In the genomic region with DNA sequence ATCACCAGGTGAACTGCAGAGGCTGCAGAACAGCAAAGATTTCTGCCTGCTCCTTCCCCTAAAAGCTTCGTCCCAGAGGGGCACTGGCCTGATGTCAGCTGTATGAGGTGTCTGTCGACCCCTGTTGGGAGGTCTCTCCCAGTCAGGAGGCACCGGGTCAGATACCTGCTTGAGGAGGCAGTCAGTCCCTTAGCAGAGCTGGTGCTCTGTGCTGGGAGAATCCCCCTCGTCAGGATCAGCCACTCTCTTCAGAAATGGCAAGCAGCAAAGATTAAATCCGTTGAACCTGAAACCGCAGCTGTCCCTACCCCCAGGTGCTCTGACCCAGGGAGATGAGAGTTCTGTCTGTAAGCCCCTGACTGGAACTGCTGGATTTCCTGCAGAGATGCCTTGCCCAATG, we compare ENCODE assay signal across 2 cellular contexts.
TF ChIP-seq lines count a peak whose summit lies in the region.

No MANE protein-coding gene starts in this region.

TF ChIP-seq in GM23338, 12 proteins besides CTCF, POLR2A, EP300 and RAD21 (continued from another document):
- TF ChIP-seq STAT1 (IDR thresholded peaks at IDR 0.05; ENCODE audit: unreplicated experiment) (no peak), EZH2 (IDR thresholded peaks at IDR 0.05; ENCODE audit: low read depth, unreplicated experiment) (no peak)

TF ChIP-seq in H1, 55 proteins besides CTCF, POLR2A, EP300 and RAD21 (continued from another document):
- TF ChIP-seq SRF (IDR thresholded peaks at IDR 0.05; ENCODE audit: low read depth, low read length) (no peak), YY1 (IDR thresholded peaks at IDR 0.05; ENCODE audit: low read depth, low read length) (no peak), EZH2 (IDR thresholded peaks at IDR 0.05; ENCODE audit: low read depth, low read length, severe bottlenecking) (no peak), TAF7 (optimal IDR thresholded peaks at IDR 0.05; ENCODE audit: borderline replicate concordance, low read depth, low read length) (no peak), SP1 (IDR thresholded peaks at IDR 0.05; ENCODE audit: low read depth, low read length) (no peak), CHD1 (IDR thresholded peaks at IDR 0.05; ENCODE audit: low read depth, low read length) (no peak), SP2 (IDR thresholded peaks at IDR 0.05; ENCODE audit: low read length) (no peak), NANOG (IDR thresholded peaks at IDR 0.05; ENCODE audit: insufficient read depth, low read depth, low read length, poor library complexity, severe bottlenecking) (no peak), KDM4A (IDR thresholded peaks at IDR 0.05; ENCODE audit: low read depth, low read length, severe bottlenecking) (no peak), BACH1 (IDR thresholded peaks at IDR 0.05; ENCODE audit: low read length) (no peak), RXRA (IDR thresholded peaks at IDR 0.05; ENCODE audit: insufficient read depth, low read depth, low read length) (no peak), POLR2AphosphoS5 (IDR thresholded peaks at IDR 0.05; ENCODE audit: low read depth, low read length) (no peak), JUND (IDR thresholded peaks at IDR 0.05; ENCODE audit: low read length) (no peak), PHF8 (conservative IDR thresholded peaks at IDR 0.05; ENCODE audit: low read depth, low read length) (no peak), RFX5 (IDR thresholded peaks at IDR 0.05; ENCODE audit: borderline replicate concordance, low read depth, low read length) (no peak)
- TF ChIP-seq, protein P1, sequence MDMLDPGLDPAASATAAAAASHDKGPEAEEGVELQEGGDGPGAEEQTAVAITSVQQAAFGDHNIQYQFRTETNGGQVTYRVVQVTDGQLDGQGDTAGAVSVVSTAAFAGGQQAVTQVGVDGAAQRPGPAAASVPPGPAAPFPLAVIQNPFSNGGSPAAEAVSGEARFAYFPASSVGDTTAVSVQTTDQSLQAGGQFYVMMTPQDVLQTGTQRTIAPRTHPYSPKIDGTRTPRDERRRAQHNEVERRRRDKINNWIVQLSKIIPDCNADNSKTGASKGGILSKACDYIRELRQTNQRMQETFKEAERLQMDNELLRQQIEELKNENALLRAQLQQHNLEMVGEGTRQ (IDR thresholded peaks at IDR 0.05; ENCODE audit: low read length) = no peak
- TF ChIP-seq, protein P2, sequence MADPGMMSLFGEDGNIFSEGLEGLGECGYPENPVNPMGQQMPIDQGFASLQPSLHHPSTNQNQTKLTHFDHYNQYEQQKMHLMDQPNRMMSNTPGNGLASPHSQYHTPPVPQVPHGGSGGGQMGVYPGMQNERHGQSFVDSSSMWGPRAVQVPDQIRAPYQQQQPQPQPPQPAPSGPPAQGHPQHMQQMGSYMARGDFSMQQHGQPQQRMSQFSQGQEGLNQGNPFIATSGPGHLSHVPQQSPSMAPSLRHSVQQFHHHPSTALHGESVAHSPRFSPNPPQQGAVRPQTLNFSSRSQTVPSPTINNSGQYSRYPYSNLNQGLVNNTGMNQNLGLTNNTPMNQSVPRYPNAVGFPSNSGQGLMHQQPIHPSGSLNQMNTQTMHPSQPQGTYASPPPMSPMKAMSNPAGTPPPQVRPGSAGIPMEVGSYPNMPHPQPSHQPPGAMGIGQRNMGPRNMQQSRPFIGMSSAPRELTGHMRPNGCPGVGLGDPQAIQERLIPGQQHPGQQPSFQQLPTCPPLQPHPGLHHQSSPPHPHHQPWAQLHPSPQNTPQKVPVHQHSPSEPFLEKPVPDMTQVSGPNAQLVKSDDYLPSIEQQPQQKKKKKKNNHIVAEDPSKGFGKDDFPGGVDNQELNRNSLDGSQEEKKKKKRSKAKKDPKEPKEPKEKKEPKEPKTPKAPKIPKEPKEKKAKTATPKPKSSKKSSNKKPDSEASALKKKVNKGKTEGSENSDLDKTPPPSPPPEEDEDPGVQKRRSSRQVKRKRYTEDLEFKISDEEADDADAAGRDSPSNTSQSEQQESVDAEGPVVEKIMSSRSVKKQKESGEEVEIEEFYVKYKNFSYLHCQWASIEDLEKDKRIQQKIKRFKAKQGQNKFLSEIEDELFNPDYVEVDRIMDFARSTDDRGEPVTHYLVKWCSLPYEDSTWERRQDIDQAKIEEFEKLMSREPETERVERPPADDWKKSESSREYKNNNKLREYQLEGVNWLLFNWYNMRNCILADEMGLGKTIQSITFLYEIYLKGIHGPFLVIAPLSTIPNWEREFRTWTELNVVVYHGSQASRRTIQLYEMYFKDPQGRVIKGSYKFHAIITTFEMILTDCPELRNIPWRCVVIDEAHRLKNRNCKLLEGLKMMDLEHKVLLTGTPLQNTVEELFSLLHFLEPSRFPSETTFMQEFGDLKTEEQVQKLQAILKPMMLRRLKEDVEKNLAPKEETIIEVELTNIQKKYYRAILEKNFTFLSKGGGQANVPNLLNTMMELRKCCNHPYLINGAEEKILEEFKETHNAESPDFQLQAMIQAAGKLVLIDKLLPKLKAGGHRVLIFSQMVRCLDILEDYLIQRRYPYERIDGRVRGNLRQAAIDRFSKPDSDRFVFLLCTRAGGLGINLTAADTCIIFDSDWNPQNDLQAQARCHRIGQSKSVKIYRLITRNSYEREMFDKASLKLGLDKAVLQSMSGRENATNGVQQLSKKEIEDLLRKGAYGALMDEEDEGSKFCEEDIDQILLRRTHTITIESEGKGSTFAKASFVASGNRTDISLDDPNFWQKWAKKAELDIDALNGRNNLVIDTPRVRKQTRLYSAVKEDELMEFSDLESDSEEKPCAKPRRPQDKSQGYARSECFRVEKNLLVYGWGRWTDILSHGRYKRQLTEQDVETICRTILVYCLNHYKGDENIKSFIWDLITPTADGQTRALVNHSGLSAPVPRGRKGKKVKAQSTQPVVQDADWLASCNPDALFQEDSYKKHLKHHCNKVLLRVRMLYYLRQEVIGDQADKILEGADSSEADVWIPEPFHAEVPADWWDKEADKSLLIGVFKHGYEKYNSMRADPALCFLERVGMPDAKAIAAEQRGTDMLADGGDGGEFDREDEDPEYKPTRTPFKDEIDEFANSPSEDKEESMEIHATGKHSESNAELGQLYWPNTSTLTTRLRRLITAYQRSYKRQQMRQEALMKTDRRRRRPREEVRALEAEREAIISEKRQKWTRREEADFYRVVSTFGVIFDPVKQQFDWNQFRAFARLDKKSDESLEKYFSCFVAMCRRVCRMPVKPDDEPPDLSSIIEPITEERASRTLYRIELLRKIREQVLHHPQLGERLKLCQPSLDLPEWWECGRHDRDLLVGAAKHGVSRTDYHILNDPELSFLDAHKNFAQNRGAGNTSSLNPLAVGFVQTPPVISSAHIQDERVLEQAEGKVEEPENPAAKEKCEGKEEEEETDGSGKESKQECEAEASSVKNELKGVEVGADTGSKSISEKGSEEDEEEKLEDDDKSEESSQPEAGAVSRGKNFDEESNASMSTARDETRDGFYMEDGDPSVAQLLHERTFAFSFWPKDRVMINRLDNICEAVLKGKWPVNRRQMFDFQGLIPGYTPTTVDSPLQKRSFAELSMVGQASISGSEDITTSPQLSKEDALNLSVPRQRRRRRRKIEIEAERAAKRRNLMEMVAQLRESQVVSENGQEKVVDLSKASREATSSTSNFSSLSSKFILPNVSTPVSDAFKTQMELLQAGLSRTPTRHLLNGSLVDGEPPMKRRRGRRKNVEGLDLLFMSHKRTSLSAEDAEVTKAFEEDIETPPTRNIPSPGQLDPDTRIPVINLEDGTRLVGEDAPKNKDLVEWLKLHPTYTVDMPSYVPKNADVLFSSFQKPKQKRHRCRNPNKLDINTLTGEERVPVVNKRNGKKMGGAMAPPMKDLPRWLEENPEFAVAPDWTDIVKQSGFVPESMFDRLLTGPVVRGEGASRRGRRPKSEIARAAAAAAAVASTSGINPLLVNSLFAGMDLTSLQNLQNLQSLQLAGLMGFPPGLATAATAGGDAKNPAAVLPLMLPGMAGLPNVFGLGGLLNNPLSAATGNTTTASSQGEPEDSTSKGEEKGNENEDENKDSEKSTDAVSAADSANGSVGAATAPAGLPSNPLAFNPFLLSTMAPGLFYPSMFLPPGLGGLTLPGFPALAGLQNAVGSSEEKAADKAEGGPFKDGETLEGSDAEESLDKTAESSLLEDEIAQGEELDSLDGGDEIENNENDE (IDR thresholded peaks at IDR 0.05; ENCODE audit: insufficient replicate concordance, low read length) = no peak
